Comparison of ENCODE assay signal across 8 cellular contexts in genomic region chr2:97645700-97646629, GRCh38. TPM values are rescaled to one million over a fixed set of nuclear protein-coding genes. Genes with fewer than 3 reads are reported as not detected.
DNase-seq lines count a peak whose midpoint lies in the region; ATAC-seq and TF ChIP-seq lines count a peak whose summit lies in the region.

COX5B (plus strand) TSS chr2:97646062; CDS start chr2:97646087, 25 bp downstream.

- H3K4me1 Mint-ChIP-seq in T-helper 2 cell treated with Interferon-gamma antibody and Interleukin-4, amounts not matched to agents 5 μg/mL and 100 μg/mL, for 36 hours (ENCODE audit: low read depth) = peaks cover 13% of the 10 kb centered on the region

- H3K4me3 Mint-ChIP-seq in T-helper 2 cell treated with Interferon-gamma antibody and Interleukin-4, amounts not matched to agents 5 μg/mL and 100 μg/mL, for 36 hours = peak within 1 kb of the TSS; percentile 93

- H3K27me3 Mint-ChIP-seq in T-helper 2 cell treated with Interferon-gamma antibody and Interleukin-4, amounts not matched to agents 5 μg/mL and 100 μg/mL, for 36 hours (ENCODE audit: low read depth) = peaks cover 4% of the 10 kb centered on the region

- H3K27ac ChIP-seq in ascending aorta (peak within 1 kb of the TSS; percentile 96 to 98), right cardiac atrium (ENCODE audit: low read length) (peak within 1 kb of the TSS; percentile 88), vagina (peak within 1 kb of the TSS; percentile 96)

- TF ChIP-seq CTCF in ascending aorta (IDR thresholded peaks at IDR 0.05) (no peak), vagina (IDR thresholded peaks at IDR 0.05) (no peak)

- H3K36me3 ChIP-seq in ascending aorta (peaks cover 20 to 30% of the 10 kb centered on the region in 2 donors), vagina (peaks cover 0 to 24% of the 10 kb centered on the region in 2 donors)

- no peaks in the 10 kb centered on the region for H3K9me3 Mint-ChIP-seq in T-helper 2 cell treated with Interferon-gamma antibody and Interleukin-4, amounts not matched to agents 5 μg/mL and 100 μg/mL, for 36 hours

- peak; percentile 94 for ATAC-seq in GM18502 (IDR thresholded peaks at IDR 0.05; ENCODE audit: poor library complexity, unreplicated experiment)
- peak; percentile 92 for ATAC-seq in HG02970 (IDR thresholded peaks at IDR 0.05; ENCODE audit: low FRiP score, unreplicated experiment)
- peak; percentile 99 for ATAC-seq in right cardiac atrium

- H3K27me3 ChIP-seq in ascending aorta (no peaks in the 10 kb centered on the region), right cardiac atrium (ENCODE audit: control insufficient read depth, insufficient read depth) (no peaks in the 10 kb centered on the region), vagina (no peaks in the 10 kb centered on the region)

- H3K4me1 ChIP-seq in ascending aorta = peaks cover 3 to 9% of the 10 kb centered on the region in 2 donors
- H3K4me1 ChIP-seq in right cardiac atrium (ENCODE audit: control insufficient read depth, insufficient read depth, low read length) = peaks cover 3% of the 10 kb centered on the region
- H3K4me1 ChIP-seq in vagina = peaks cover 21% of the 10 kb centered on the region

- H3K9me3 ChIP-seq in ascending aorta (no peaks in the 10 kb centered on the region), right cardiac atrium (ENCODE audit: control insufficient read depth, low read length) (no peaks in the 10 kb centered on the region), vagina (no peaks in the 10 kb centered on the region)

- intact Hi-C loops in ascending aorta (cut with DNase I) = loop anchor here (1.0 to 5.0 kb wide), 5 partner anchors 18 to 516 kb away; partner anchors contain the start of genes ACTR1B and TMEM131
- intact Hi-C loops in right cardiac atrium (cut with DNase I) = loop anchor here in 2 of 4 donors (2.0 kb wide), 1 partner anchor 17 kb away; no protein-coding TSS in a partner anchor
- intact Hi-C loops in vagina (cut with DNase I) = no loop called here

- peaks cover 30% of the 10 kb centered on the region for H3K36me3 Mint-ChIP-seq in T-helper 2 cell treated with Interferon-gamma antibody and Interleukin-4, amounts not matched to agents 5 μg/mL and 100 μg/mL, for 36 hours (ENCODE audit: low read depth)

- WGBS in right cardiac atrium = under 1% methylated on average over 63 of the region's 63 CpGs

- DNase-seq in NCI-H1930 (lab: John Stamatoyannopoulos, UW) (peak; percentile 96 to 97), ascending aorta (ENCODE audit: low spot score in 2 of 2) (peak; percentile 96 to 99), right cardiac atrium (peak; percentile 99 to 100 (median 99)), putamen (ENCODE audit: low spot score) (peak; percentile 99), vagina (ENCODE audit: extremely low spot score in 2 of 2) (peak in 1 of 2 donors; percentile 98)
- DNase-seq in T-helper 2 cell treated with Interferon-gamma antibody and Interleukin-4, amounts not matched to agents 5 μg/mL and 100 μg/mL, for 36 hours (ENCODE audit: low spot score) = peak; percentile 99

- peak within 1 kb of the TSS; percentile 86 for H3K27ac Mint-ChIP-seq in T-helper 2 cell treated with Interferon-gamma antibody and Interleukin-4, amounts not matched to agents 5 μg/mL and 100 μg/mL, for 36 hours

- peak; percentile 63 to 80 for TF ChIP-seq POLR2A in vagina (IDR thresholded peaks at IDR 0.05)

- peak within 1 kb of the TSS; percentile 87 to 92 for H3K4me3 ChIP-seq in ascending aorta
- peak within 1 kb of the TSS; percentile 68 for H3K4me3 ChIP-seq in right cardiac atrium (ENCODE audit: low read length)
- peak within 1 kb of the TSS; percentile 74 to 97 for H3K4me3 ChIP-seq in vagina

RNA-seq across cellular contexts. Expression of gene COX5B, which starts in this region (rescaled TPM):
- total RNA-seq in ascending aorta (251 TPM), right cardiac atrium (1,000 to 10,000 TPM in 3 of 4 donors, 100 to 1,000 TPM in 1; 893 to 1,145 (median 1,032) TPM), vagina (481 TPM)
- polyA plus RNA-seq in right cardiac atrium = 2,498 TPM
